ENCODE assay signal across 8 cellular contexts in genomic region chr12:92108651-92109050, GRCh38. TPM values are rescaled to one million over a fixed set of nuclear protein-coding genes. Genes with fewer than 3 reads are reported as not detected.
DNase-seq lines count a peak whose midpoint lies in the region; ATAC-seq, FAIRE-seq and TF ChIP-seq lines count a peak whose summit lies in the region.

No MANE protein-coding gene starts in this region.

- CTCF ChIA-PET in HEK293T (lab: Yijun Ruan, JAX), result no interaction called here

- POLR2A ChIA-PET in HEK293T (lab: Yijun Ruan, JAX), result interaction anchor here (1.8 kb wide), 1 partner anchor 37 kb away, joined by 4 read pairs; the partner anchor contains the start of gene BTG1

- H3K4me1 Mint-ChIP-seq in T-helper 17 cell, result peaks cover 43% of the 10 kb centered on the region

- peak; percentile 82 for FAIRE-seq in islet of Langerhans (lab: Jason Lieb, UNC)

- ATAC-seq in T-helper 17 cell (no peak), HG03039 (IDR thresholded peaks at IDR 0.05; ENCODE audit: unreplicated experiment) (no peak)

- no peaks in the 10 kb centered on the region for H3K27me3 Mint-ChIP-seq in T-helper 17 cell

- peaks cover 3% of the 10 kb centered on the region for H3K36me3 Mint-ChIP-seq in T-helper 17 cell (ENCODE audit: low read depth)

- no peaks in the 10 kb centered on the region for H3K9me3 ChIP-seq in T-helper 17 cell (ENCODE audit: control insufficient read depth, low read length, poor library complexity, severe bottlenecking)

- DNase-seq in AG08396 (ENCODE audit: low spot score) (peak; percentile 29), HEK293T (ENCODE audit: extremely low spot score) (peak; percentile 40), T-helper 17 cell (no peak), NCI-H187 treated with DMSO at 0.1 percent for 48 hours (lab: John Stamatoyannopoulos, UW) (no peak)
- no peak for DNase-seq in stimulated activated CD8-positive, alpha-beta memory T cell treated with anti-CD3 and anti-CD28 coated beads, Interleukin-4, amount 100 ng/mL, for 48 hours
- no peak for DNase-seq in stimulated activated CD4-positive, alpha-beta T cell treated with anti-CD3 and anti-CD28 coated beads, Interleukin-4, amount 100 ng/mL, for 24 hours

- H3K27ac Mint-ChIP-seq in T-helper 17 cell, result peak overlapping the region; percentile 87

- H3K4me3 Mint-ChIP-seq in T-helper 17 cell, result no peak overlapping the region

TF ChIP-seq in HEK293T, 16 proteins besides CTCF, POLR2A, EP300 and RAD21:
- TF ChIP-seq FOXK2 (IDR thresholded peaks at IDR 0.05) (no peak), HDGF (IDR thresholded peaks at IDR 0.05; ENCODE audit: borderline replicate concordance) (no peak), PKNOX1 (IDR thresholded peaks at IDR 0.05) (no peak), TARDBP (IDR thresholded peaks at IDR 0.05) (no peak), SP1 (IDR thresholded peaks at IDR 0.05) (no peak), CTBP1 (IDR thresholded peaks at IDR 0.05; ENCODE audit: borderline replicate concordance) (no peak), LEF1 (IDR thresholded peaks at IDR 0.05; ENCODE audit: borderline replicate concordance) (no peak), FOXA1 (IDR thresholded peaks at IDR 0.05) (no peak), NFRKB (IDR thresholded peaks at IDR 0.05) (no peak), ARNT (IDR thresholded peaks at IDR 0.05) (no peak), L3MBTL2 (conservative IDR thresholded peaks at IDR 0.05) (no peak), BHLHE40 (IDR thresholded peaks at IDR 0.05; ENCODE audit: borderline replicate concordance) (no peak), SUZ12 (IDR thresholded peaks at IDR 0.05) (no peak), FOXM1 (IDR thresholded peaks at IDR 0.05; ENCODE audit: borderline replicate concordance) (no peak)

RNA-seq across cellular contexts. Expression of gene BTG1, which starts 37.0 kb away (rescaled TPM):
- total RNA-seq in T-helper 17 cell, result 1,000 to 10,000 TPM; 1,109 to 1,137 TPM

Comparison
In these comparisons a context has a peak if more than half of its experiments do, and no peak if none do; other contexts are left out.
1. DNase-seq: peak in AG08396 (single experiment) and HEK293T (single experiment); none in T-helper 17 cell (0 of 3), stimulated activated CD8-positive, alpha-beta memory T cell treated with anti-CD3 and anti-CD28 coated beads, Interleukin-4, amount 100 ng/mL, for 48 hours (single experiment), NCI-H187 treated with DMSO at 0.1 percent for 48 hours (single experiment) and stimulated activated CD4-positive, alpha-beta T cell treated with anti-CD3 and anti-CD28 coated beads, Interleukin-4, amount 100 ng/mL, for 24 hours (single experiment).